ENCODE assay signal across 33 cellular contexts in the genomic region with DNA sequence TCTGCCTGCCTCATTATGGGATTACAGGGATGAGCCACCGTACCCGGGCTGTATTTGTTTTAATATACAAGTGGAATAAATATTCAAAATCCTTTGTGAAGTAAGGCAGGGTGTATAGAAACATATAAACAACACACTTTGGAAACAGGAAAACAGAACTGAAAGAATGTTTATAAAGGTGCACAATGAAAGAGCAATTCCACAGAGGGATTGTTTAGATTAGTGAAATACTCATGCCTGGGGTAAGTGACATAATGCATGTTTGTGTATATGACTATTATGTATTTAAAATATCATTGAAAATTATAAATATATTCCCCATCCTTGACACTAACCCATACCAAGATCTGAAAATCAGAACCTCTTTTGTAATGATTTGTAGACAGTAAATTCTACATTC.
"Had no signal": no experiment of that assay in that cellular context is flagged by ENCODE, and none has a peak within 500 bp of the region (broad histone marks: within the 10 kb centered on the region; RNA-seq: fewer than 3 reads in every experiment).

No MANE protein-coding gene starts in this region.

- H3K27ac ChIP-seq: adrenal gland, body of pancreas, brain microvascular endothelial cell, breast epithelium, VCaP had no signal

- H3K27me3 ChIP-seq: adrenal gland, body of pancreas, brain microvascular endothelial cell, breast epithelium had no signal

- ATAC-seq: activated CD8-positive, alpha-beta T cell treated with anti-CD3 and anti-CD28 coated beads for 36 hours; activated naive CD4-positive, alpha-beta T cell treated with anti-CD3 and anti-CD28 coated beads, Interleukin-2, amount 50 U/mL, for 72 hours; activated T-cell treated with anti-CD3 and anti-CD28 coated beads, Interleukin-2, amount 50 U/mL, for 4 hours; activated T-cell treated with anti-CD3 and anti-CD28 coated beads, Interleukin-2, amount 50 U/mL, for 72 hours; activated T-helper 17 cell treated with anti-CD3 and anti-CD28 coated beads, Interleukin-2, amount 50 U/mL, for 72 hours; body of pancreas had no signal

- H3K36me3 ChIP-seq: adrenal gland, brain microvascular endothelial cell, breast epithelium had no signal

- DNase-seq: activated B cell treated with CpG ODN at 0.5 μM for 24 hours; activated CD4-positive, alpha-beta memory T cell treated with anti-CD3 and anti-CD28 coated beads for 36 hours; activated CD4-positive, alpha-beta T cell treated with anti-CD3 and anti-CD28 coated beads for 4 hours; activated CD4-positive, alpha-beta T cell treated with anti-CD3 and anti-CD28 coated beads, Interleukin-2, amount 50 U/mL, for 1 hour; activated CD4-positive, alpha-beta T cell treated with anti-CD3 and anti-CD28 coated beads, Interleukin-2, amount 50 U/mL, for 4 hours; activated CD4-positive, CD25-positive, alpha-beta regulatory T cell treated with anti-CD3 and anti-CD28 coated beads, Interleukin-2, amount 50 U/mL, for 72 hours; activated CD8-positive, alpha-beta memory T cell treated with anti-CD3 and anti-CD28 coated beads, Interleukin-2, amount 50 U/mL, for 4 hours; activated CD8-positive, alpha-beta T cell treated with anti-CD3 and anti-CD28 coated beads for 36 hours; activated effector memory CD4-positive, alpha-beta T cell treated with anti-CD3 and anti-CD28 coated beads, Interleukin-2, amount 50 U/mL, for 16 hours; activated gamma-delta T cell treated with Interleukin-2 at 50 U/mL for 16 hours; activated naive CD4-positive, alpha-beta T cell; activated naive CD4-positive, alpha-beta T cell treated with anti-CD3 and anti-CD28 coated beads for 36 hours; activated naive CD4-positive, alpha-beta T cell treated with anti-CD3 and anti-CD28 coated beads, Interleukin-2, amount 50 U/mL, for 16 hours; activated naive CD8-positive, alpha-beta T cell treated with anti-CD3 and anti-CD28 coated beads for 36 hours; activated T-cell treated with anti-CD3 and anti-CD28 coated beads for 4 hours; activated T-cell treated with anti-CD3 and anti-CD28 coated beads, Interleukin-2, amount 50 U/mL, for 1 hour; activated T-cell treated with anti-CD3 and anti-CD28 coated beads, Interleukin-2, amount 50 U/mL, for 4 hours; activated T-cell treated with anti-CD3 and anti-CD28 coated beads, Interleukin-2, amount 50 U/mL, for 72 hours; adrenal gland; amniotic stem cell; aorta; body of pancreas; brain microvascular endothelial cell; central memory CD4-positive, alpha-beta T cell; T-helper 1 cell; T-helper 2 cell; T-helper 9 cell had no signal

- H3K9me3 ChIP-seq: adrenal gland had no signal

- FAIRE-seq: astrocyte, TTC549 had no signal

- H3K4me1 ChIP-seq: adrenal gland, body of pancreas, breast epithelium had no signal

- H3K4me3 ChIP-seq: adrenal gland, body of pancreas, breast epithelium had no signal
